Comparison of ENCODE assay signal across 8 cellular contexts in genomic region chr17:62628845-62629555, GRCh38. TPM values are rescaled to one million over a fixed set of nuclear protein-coding genes. Genes with fewer than 3 reads are reported as not detected.
DNase-seq lines count a peak whose midpoint lies in the region; ATAC-seq and TF ChIP-seq lines count a peak whose summit lies in the region.

No MANE protein-coding gene starts in this region.

- peak overlapping the region; percentile 97 for H2BK5ac ChIP-seq in neuronal stem cell (ENCODE audit: low read length)

- peak overlapping the region; percentile 56 for H3K9ac ChIP-seq in neuronal stem cell (ENCODE audit: low read depth, low read length, poor library complexity)

- H3K27me3 Mint-ChIP-seq in CD4-positive, CD25-positive, alpha-beta regulatory T cell, result peaks cover 20% of the 10 kb centered on the region

- H2BK12ac ChIP-seq in neuronal stem cell (ENCODE audit: low read length), result no peak overlapping the region

- no peak overlapping the region for H3K4ac ChIP-seq in neuronal stem cell (ENCODE audit: low read length)

- peaks cover 6% of the 10 kb centered on the region for H3K36me3 Mint-ChIP-seq in CD4-positive, CD25-positive, alpha-beta regulatory T cell

- no peaks in the 10 kb centered on the region for H3K27me3 ChIP-seq in CD4-positive, CD25-positive, alpha-beta regulatory T cell (ENCODE audit: control insufficient read depth, insufficient read depth, low read length)
- peaks cover 0 to 4% of the 10 kb centered on the region in 2 donors for H3K27me3 ChIP-seq in Peyer's patch
- no peaks in the 10 kb centered on the region for H3K27me3 ChIP-seq in neuronal stem cell (ENCODE audit: control insufficient read depth in 3 of 3, insufficient read depth in 3 of 3, low read depth in 1 of 3, low read length in 3 of 3)

- no peaks in the 10 kb centered on the region for H3K36me3 ChIP-seq in CD4-positive, CD25-positive, alpha-beta regulatory T cell (ENCODE audit: control insufficient read depth, insufficient read depth, low read length)
- H3K36me3 ChIP-seq in Peyer's patch, result no peaks in the 10 kb centered on the region
- H3K36me3 ChIP-seq in neuronal stem cell (replicated peaks in 1 of 2; ENCODE audit: control insufficient read depth in 2 of 2, insufficient read depth in 2 of 2, low read length in 2 of 2), result peaks cover 0 to 23% of the 10 kb centered on the region in 2 donors

- peak overlapping the region; percentile 90 for H3K4me2 ChIP-seq in neuronal stem cell (ENCODE audit: insufficient read depth, low read length, poor library complexity, severe bottlenecking)

- no peak overlapping the region for H3K27ac ChIP-seq in CD4-positive, CD25-positive, alpha-beta regulatory T cell (ENCODE audit: insufficient read depth, low read length, poor library complexity, severe bottlenecking)
- peak overlapping the region in 3 of 4 donors; percentile 68 to 91 (median 78) for H3K27ac ChIP-seq in Peyer's patch
- H3K27ac ChIP-seq in neuronal stem cell (replicated peaks; ENCODE audit: low read length), result no peak overlapping the region

- H4K8ac ChIP-seq in neuronal stem cell (ENCODE audit: low read depth, low read length), result no peak overlapping the region

- peak overlapping the region; percentile 23 for H2AK5ac ChIP-seq in neuronal stem cell (ENCODE audit: low read depth, low read length)

- H3K4me1 Mint-ChIP-seq in CD4-positive, CD25-positive, alpha-beta regulatory T cell, result peaks cover 0 to 10% (median 5%) of the 10 kb centered on the region in 4 donors

- no peak overlapping the region for H3K27ac Mint-ChIP-seq in CD4-positive, CD25-positive, alpha-beta regulatory T cell

- no CpG with 5 or more reads among the region's 18 CpGs for WGBS in neuronal stem cell (ENCODE audit: extremely low coverage in 2 of 2, insufficient read length in 2 of 2, insufficient replicate concordance in 1 of 2), 2 donors

- H3K4me3 Mint-ChIP-seq in CD4-positive, CD25-positive, alpha-beta regulatory T cell, result peak overlapping the region; percentile 50 to 92 (median 82)

- H3K18ac ChIP-seq in neuronal stem cell (ENCODE audit: low read length), result peak overlapping the region; percentile 74

- H3K9me3 ChIP-seq in CD4-positive, CD25-positive, alpha-beta regulatory T cell (ENCODE audit: control insufficient read depth in 2 of 2, low read length in 2 of 2), result no peaks in the 10 kb centered on the region
- H3K9me3 ChIP-seq in Peyer's patch (no peaks in the 10 kb centered on the region), neuronal stem cell (replicated peaks in 1 of 2; ENCODE audit: control insufficient read depth in 2 of 2, insufficient read depth in 1 of 2, low read depth in 1 of 2, low read length in 2 of 2) (no peaks in the 10 kb centered on the region)

- H3K4me1 ChIP-seq in CD4-positive, CD25-positive, alpha-beta regulatory T cell (ENCODE audit: control insufficient read depth, insufficient read depth, low read length, poor library complexity, severe bottlenecking), result peaks cover 21% of the 10 kb centered on the region
- H3K4me1 ChIP-seq in Peyer's patch (peaks cover 0 to 17% (median 0%) of the 10 kb centered on the region in 4 donors), neuronal stem cell (ENCODE audit: control insufficient read depth in 2 of 2, insufficient read depth in 1 of 2, low read depth in 1 of 2, low read length in 2 of 2) (peaks cover 29 to 34% of the 10 kb centered on the region in 2 donors)

- ATAC-seq in CD4-positive, CD25-positive, alpha-beta regulatory T cell (ENCODE audit: low read depth in 2 of 2), result no peak
- peak; percentile 5 for ATAC-seq in esophagus mucosa
- no peak for ATAC-seq in HG03442 (IDR thresholded peaks at IDR 0.05; ENCODE audit: unreplicated experiment)
- no peak for ATAC-seq in GM19467 (IDR thresholded peaks at IDR 0.05; ENCODE audit: unreplicated experiment)

- H4K91ac ChIP-seq in neuronal stem cell (ENCODE audit: low read depth, low read length, poor library complexity), result no peak overlapping the region

- H3K9me3 Mint-ChIP-seq in CD4-positive, CD25-positive, alpha-beta regulatory T cell, result no peaks in the 10 kb centered on the region

- peak overlapping the region; percentile 22 for H3K14ac ChIP-seq in neuronal stem cell (ENCODE audit: low read length)

- H3K23ac ChIP-seq in neuronal stem cell (ENCODE audit: low read depth, low read length, poor library complexity), result no peak overlapping the region

- no peak for DNase-seq in CD4-positive, CD25-positive, alpha-beta regulatory T cell
- no peak for DNase-seq in Peyer's patch
- DNase-seq in neuronal stem cell (ENCODE audit: low spot score), result no peak
- DNase-seq in activated CD4-positive, CD25-positive, alpha-beta regulatory T cell (lab: John Stamatoyannopoulos, UW), result no peak
- DNase-seq in nucleus accumbens (lab: John Stamatoyannopoulos, UW), result no peak

- no peak overlapping the region for H2BK120ac ChIP-seq in neuronal stem cell (ENCODE audit: low read depth, low read length)

- H3K4me3 ChIP-seq in CD4-positive, CD25-positive, alpha-beta regulatory T cell (ENCODE audit: low read depth, low read length), result no peak overlapping the region
- H3K4me3 ChIP-seq in Peyer's patch (peak overlapping the region in 3 of 4 donors; percentile 16 to 68 (median 38)), neuronal stem cell (ENCODE audit: low read length in 2 of 2) (peak overlapping the region; percentile 29 to 73)

- TF ChIP-seq POLR2A in Peyer's patch (IDR thresholded peaks at IDR 0.05), result no peak

- TF ChIP-seq CTCF in Peyer's patch (IDR thresholded peaks at IDR 0.05), result no peak

- H2BK15ac ChIP-seq in neuronal stem cell (ENCODE audit: low read length), result peak overlapping the region; percentile 8

- H3K79me1 ChIP-seq in neuronal stem cell (ENCODE audit: low read depth, low read length), result peaks cover 9% of the 10 kb centered on the region

- H2AFZ ChIP-seq in neuronal stem cell (ENCODE audit: low read length), result peak overlapping the region; percentile 92

RNA-seq across cellular contexts. Expression of gene MRC2, which starts 1.5 kb away (rescaled TPM):
- 10.2 TPM for total RNA-seq in CD4-positive, CD25-positive, alpha-beta regulatory T cell
- polyA plus RNA-seq in CD4-positive, CD25-positive, alpha-beta regulatory T cell, result under 1 TPM; 0.25 to 0.36 (median 0.30) TPM
- total RNA-seq in Peyer's patch (10 to 100 TPM in 2 of 4 donors, 1 to 10 TPM in 2; 9.0 to 33.8 (median 14.6) TPM), esophagus mucosa (34.0 TPM)
- polyA plus RNA-seq in neuronal stem cell (2013, experiment 1 of 2), result 31.9 TPM
- 33.3 TPM for polyA plus RNA-seq in neuronal stem cell (2013, experiment 2 of 2)

Comparison
In these comparisons a context has a peak if more than half of its experiments do, and no peak if none do; other contexts are left out.
1. H3K27ac ChIP-seq: peak in Peyer's patch (3 of 4); none in CD4-positive, CD25-positive, alpha-beta regulatory T cell (single experiment) and neuronal stem cell (single experiment).